ENCODE assay signal across 23 cellular contexts in genomic region chr7:66379761-66380160, GRCh38.
DNase-seq lines count a peak whose midpoint lies in the region; ATAC-seq and TF ChIP-seq lines count a peak whose summit lies in the region.
"Had no signal": no experiment of that assay in that cellular context is flagged by ENCODE, and none has a peak within 500 bp of the region (broad histone marks: within the 10 kb centered on the region; RNA-seq: fewer than 3 reads in every experiment).

No MANE protein-coding gene starts in this region.

- no peak overlapping the region for H3K4me3 ChIP-seq in IMR-90 (ENCODE audit: insufficient read depth, low read depth, low read length)
- H3K4me3 ChIP-seq in fibroblast of pulmonary artery (replicated peaks; ENCODE audit: low read depth, low read length): no peak overlapping the region
- no peak overlapping the region for H3K4me3 ChIP-seq in naive thymus-derived CD4-positive, alpha-beta T cell (ENCODE audit: low read length)
- H3K4me3 ChIP-seq: A549, gastrocnemius medialis, GM12878, GM23338, left lung, SK-N-MC, transverse colon had no signal

- H3K9me3 Mint-ChIP-seq in activated T-helper 17 cell treated with anti-CD3 and anti-CD28 coated beads, Interleukin-2, amount 50 U/mL, for 72 hours: peaks cover 5% of the 10 kb centered on the region
- H3K9me3 Mint-ChIP-seq in naive thymus-derived CD4-positive, alpha-beta T cell: peaks cover 0 to 25% (median 10%) of the 10 kb centered on the region in 11 donors
- H3K9me3 Mint-ChIP-seq: GM23338; stimulated activated effector memory CD8-positive, alpha-beta T cell treated with anti-CD3 and anti-CD28 coated beads, Interleukin-12 subunit alpha, Interleukin-12 subunit beta, amount 100 ng/mL, for 72 hours had no signal

- no CpG with 5 or more reads among the region's 3 CpGs for WGBS in IMR-90 (ENCODE audit: extremely low coverage in 2 of 2, insufficient read length in 1 of 2), 2 experiments

- intact Hi-C loops in IMR-90 (cut with micrococcal nuclease): no loop called here
- intact Hi-C loops in naive thymus-derived CD4-positive, alpha-beta T cell (cut with micrococcal nuclease): no loop called here

- dilution Hi-C loops in IMR-90 (cut with HindIII; ENCODE audit: low sequenced_read_pairs, unreplicated experiment): no loop called here

- no peaks in the 10 kb centered on the region for H3K4me1 Mint-ChIP-seq in activated T-helper 17 cell treated with anti-CD3 and anti-CD28 coated beads, Interleukin-2, amount 50 U/mL, for 72 hours
- H3K4me1 Mint-ChIP-seq in naive thymus-derived CD4-positive, alpha-beta T cell: peaks cover 0 to 4% (median 0%) of the 10 kb centered on the region in 7 donors
- H3K4me1 Mint-ChIP-seq: CD4-positive, alpha-beta memory T cell; GM23338 had no signal

- H3K27me3 Mint-ChIP-seq in activated T-helper 17 cell treated with anti-CD3 and anti-CD28 coated beads, Interleukin-2, amount 50 U/mL, for 72 hours: no peaks in the 10 kb centered on the region
- no peaks in the 10 kb centered on the region for H3K27me3 Mint-ChIP-seq in naive thymus-derived CD4-positive, alpha-beta T cell
- H3K27me3 Mint-ChIP-seq: CD4-positive, alpha-beta memory T cell had no signal

- H4K91ac ChIP-seq in IMR-90 (ENCODE audit: insufficient read depth, low read depth, low read length): peak overlapping the region; percentile 26

- H3K18ac ChIP-seq in IMR-90 (ENCODE audit: low read depth, low read length): peak overlapping the region; percentile 16; the same call in 1 of the 2 replicates

- peak overlapping the region; percentile 8 for H2BK120ac ChIP-seq in IMR-90 (ENCODE audit: low read depth, low read length)

- H2BK5ac ChIP-seq in IMR-90 (ENCODE audit: low read depth, low read length, poor library complexity, severe bottlenecking): peak overlapping the region; percentile 33

- no peaks in the 10 kb centered on the region for H3K27me3 ChIP-seq in IMR-90 (ENCODE audit: control insufficient read depth, insufficient read depth, low read length)
- H3K27me3 ChIP-seq in naive thymus-derived CD4-positive, alpha-beta T cell (ENCODE audit: control insufficient read depth in 2 of 2, insufficient read depth in 2 of 2, low read length in 2 of 2): no peaks in the 10 kb centered on the region
- H3K27me3 ChIP-seq: gastrocnemius medialis, left lung, transverse colon had no signal

- peak overlapping the region; percentile 18; the same call in 1 of the 2 replicates for H4K5ac ChIP-seq in IMR-90 (ENCODE audit: low read depth, low read length)

- H4K8ac ChIP-seq in IMR-90 (ENCODE audit: low read depth in 2 of 2, low read length in 2 of 2): peak overlapping the region in 1 of 2 experiments; percentile 37; a peak in 1 of 4 replicates

- H3K36me3 Mint-ChIP-seq in activated T-helper 17 cell treated with anti-CD3 and anti-CD28 coated beads, Interleukin-2, amount 50 U/mL, for 72 hours (ENCODE audit: low read depth): peaks cover 17% of the 10 kb centered on the region
- peaks cover 2 to 53% (median 39%) of the 10 kb centered on the region in 5 donors for H3K36me3 Mint-ChIP-seq in naive thymus-derived CD4-positive, alpha-beta T cell

- no peak for TF ChIP-seq POLR2A in IMR-90 (IDR thresholded peaks at IDR 0.05; ENCODE audit: low read depth, low read length)

- no peak overlapping the region for H3K56ac ChIP-seq in IMR-90 (ENCODE audit: extremely low read depth, insufficient read depth, low read length)

- H3K4ac ChIP-seq in IMR-90 (ENCODE audit: low read depth, low read length): peak overlapping the region; percentile 57

- DNase-seq in A172 (ENCODE audit: low spot score) (peak; percentile 72), IMR-90 (peak; percentile 77), fibroblast of pulmonary artery (ENCODE audit: low read depth) (peak; percentile 56), GF-D8 (lab: John Stamatoyannopoulos, UW) (no peak), Ammon's horn (ENCODE audit: low spot score) (no peak)
- DNase-seq in naive thymus-derived CD4-positive, alpha-beta T cell: no peak
- DNase-seq: activated CD4-positive, alpha-beta T cell treated with anti-CD3 and anti-CD28 coated beads for 48 hours; activated CD8-positive, alpha-beta memory T cell treated with anti-CD3 and anti-CD28 coated beads, Interleukin-2, amount 50 U/mL, for 4 hours; activated naive CD4-positive, alpha-beta T cell treated with anti-CD3 and anti-CD28 coated beads for 36 hours; CD4-positive, alpha-beta memory T cell; gastrocnemius medialis; left lung; NCI-H187; small intestine; T1000; transverse colon had no signal

- H2BK15ac ChIP-seq in IMR-90 (ENCODE audit: low read depth, low read length): peak overlapping the region; percentile 61; the same call in 1 of the 3 replicates

- H3K27ac ChIP-seq in IMR-90 (ENCODE audit: insufficient read depth, low read length): peak overlapping the region; percentile 31; the same call in 1 of the 2 replicates
- H3K27ac ChIP-seq in naive thymus-derived CD4-positive, alpha-beta T cell (ENCODE audit: low read depth, low read length): no peak overlapping the region
- H3K27ac ChIP-seq: A549, gastrocnemius medialis, left lung, SK-N-MC, transverse colon had no signal

- no peak for TF ChIP-seq RAD21 in IMR-90 (IDR thresholded peaks at IDR 0.05; ENCODE audit: low read length)

- peak overlapping the region; percentile 53; the same call in 1 of the 2 replicates for H2BK20ac ChIP-seq in IMR-90 (ENCODE audit: low read depth, low read length)

- no TSS peak for BruUV-seq in IMR-90 (replicated peaks; lab: Mats Ljungman, UMichigan)

- no peak overlapping the region for H3K23ac ChIP-seq in IMR-90 (ENCODE audit: low read depth, low read length)

- H3K9me1 ChIP-seq in IMR-90 (ENCODE audit: insufficient read depth, low read length): peaks cover 4% of the 10 kb centered on the region; the same call in 1 of the 2 replicates

- TF ChIP-seq CTCF in IMR-90 (conservative IDR thresholded peaks at IDR 0.05; ENCODE audit: low read depth, low read length) (no peak), fibroblast of pulmonary artery (IDR thresholded peaks at IDR 0.05; ENCODE audit: low read length, missing control alignments) (no peak)

- peak; percentile 38; the same call in 1 of the 2 replicates for ATAC-seq in IMR-90 (ENCODE audit: low read depth)
- ATAC-seq in activated T-helper 17 cell treated with anti-CD3 and anti-CD28 coated beads, Interleukin-2, amount 50 U/mL, for 72 hours (replicated peaks): no peak
- no peak for ATAC-seq in HG03159 (IDR thresholded peaks at IDR 0.05; ENCODE audit: unreplicated experiment)
- no peak for ATAC-seq in naive thymus-derived CD4-positive, alpha-beta T cell
- ATAC-seq: A549; gastrocnemius medialis; GM12878; GM23338; left lung; stimulated activated effector memory CD8-positive, alpha-beta T cell treated with anti-CD3 and anti-CD28 coated beads, Interleukin-12 subunit alpha, Interleukin-12 subunit beta, amount 100 ng/mL, for 72 hours had no signal

- H2AK9ac ChIP-seq in IMR-90 (replicated peaks; ENCODE audit: low read depth, low read length, poor library complexity): peak overlapping the region; percentile 71

- H3K14ac ChIP-seq in IMR-90 (replicated peaks; ENCODE audit: low read depth, low read length): no peak overlapping the region

- H3K4me1 ChIP-seq in IMR-90 (ENCODE audit: control insufficient read depth, insufficient read depth, low read length): peaks cover 5% of the 10 kb centered on the region
- H3K4me1 ChIP-seq in naive thymus-derived CD4-positive, alpha-beta T cell (ENCODE audit: control insufficient read depth in 2 of 2, insufficient read depth in 2 of 2, low read length in 2 of 2): no peaks in the 10 kb centered on the region
- H3K4me1 ChIP-seq: A549, gastrocnemius medialis, left lung, transverse colon had no signal

- H3K9me3 ChIP-seq in IMR-90 (ENCODE audit: control insufficient read depth, insufficient read depth, low read length): peaks cover 6% of the 10 kb centered on the region; the same call in 1 of the 2 replicates
- peaks cover 0 to 13% (median 0%) of the 10 kb centered on the region in 3 experiments for H3K9me3 ChIP-seq in naive thymus-derived CD4-positive, alpha-beta T cell (ENCODE audit: control insufficient read depth in 2 of 3, low read length in 3 of 3)
- H3K9me3 ChIP-seq: gastrocnemius medialis had no signal

- CTCF ChIA-PET in IMR-90 (lab: Yijun Ruan, JAX): no interaction called here
- CTCF ChIA-PET in naive thymus-derived CD4-positive, alpha-beta T cell (lab: Charles Lee): no interaction called here

- no peaks in the 10 kb centered on the region for H3K79me1 ChIP-seq in IMR-90 (ENCODE audit: low read depth in 1 of 2, low read length in 2 of 2)

- H3K9ac ChIP-seq in IMR-90 (ENCODE audit: low read depth, low read length): no peak overlapping the region

- peaks cover 7% of the 10 kb centered on the region; the same call in 1 of the 2 replicates for H3K36me3 ChIP-seq in IMR-90 (ENCODE audit: control insufficient read depth, insufficient read depth, low read length)
- peaks cover 0 to 14% (median 0%) of the 10 kb centered on the region in 3 experiments for H3K36me3 ChIP-seq in naive thymus-derived CD4-positive, alpha-beta T cell (ENCODE audit: control insufficient read depth in 2 of 3, insufficient read depth in 3 of 3, low read length in 3 of 3)

- no peaks in the 10 kb centered on the region for H4K20me1 ChIP-seq in IMR-90 (ENCODE audit: insufficient read depth, low read length)

- no peak overlapping the region for H3K4me3 Mint-ChIP-seq in activated T-helper 17 cell treated with anti-CD3 and anti-CD28 coated beads, Interleukin-2, amount 50 U/mL, for 72 hours
- no peak overlapping the region for H3K4me3 Mint-ChIP-seq in naive thymus-derived CD4-positive, alpha-beta T cell
- H3K4me3 Mint-ChIP-seq: activated naive CD4-positive, alpha-beta T cell treated with anti-CD3 and anti-CD28 coated beads for 36 hours; CD4-positive, alpha-beta memory T cell; GM23338; stimulated activated effector memory CD8-positive, alpha-beta T cell treated with anti-CD3 and anti-CD28 coated beads, Interleukin-12 subunit alpha, Interleukin-12 subunit beta, amount 100 ng/mL, for 72 hours had no signal

- H2AFZ ChIP-seq in IMR-90 (replicated peaks; ENCODE audit: low read length, poor library complexity): peak overlapping the region; percentile 39
- H2AFZ ChIP-seq: GM23338 had no signal

- H3K27ac Mint-ChIP-seq in activated T-helper 17 cell treated with anti-CD3 and anti-CD28 coated beads, Interleukin-2, amount 50 U/mL, for 72 hours: peak overlapping the region; percentile 39
- H3K27ac Mint-ChIP-seq in naive thymus-derived CD4-positive, alpha-beta T cell: no peak overlapping the region
- H3K27ac Mint-ChIP-seq: activated naive CD4-positive, alpha-beta T cell treated with anti-CD3 and anti-CD28 coated beads for 36 hours; CD4-positive, alpha-beta memory T cell; GM23338 had no signal

- H2AK5ac ChIP-seq in IMR-90 (ENCODE audit: low read depth, low read length): peak overlapping the region; percentile 74

- no peak overlapping the region for H3K4me2 ChIP-seq in IMR-90 (ENCODE audit: low read depth, low read length)
- H3K4me2 ChIP-seq: A549, GM23338 had no signal

- POLR2A ChIA-PET in IMR-90 (lab: Charles Lee; ENCODE audit: unreplicated experiment): no interaction called here
- POLR2A ChIA-PET in naive thymus-derived CD4-positive, alpha-beta T cell (lab: Charles Lee): no interaction called here

- in situ Hi-C loops in IMR-90 (cut with MboI; ENCODE audit: low sequenced_read_pairs): no loop called here

TF ChIP-seq in IMR-90, 13 proteins besides CTCF, POLR2A, EP300 and RAD21 (continues in another document):
- peak; percentile 76 for TF ChIP-seq CEBPB (IDR thresholded peaks at IDR 0.05; ENCODE audit: low read depth, low read length)

Comparison
In these comparisons a context has a peak if more than half of its experiments do, and no peak if none do; other contexts are left out.
1. DNase-seq: peak in A172 (single experiment), IMR-90 (single experiment) and fibroblast of pulmonary artery (single experiment); none in naive thymus-derived CD4-positive, alpha-beta T cell (0 of 9), GF-D8 (single experiment) and Ammon's horn (single experiment).